8 cellular contexts compared by ENCODE assay signal in genomic region chr1:32893198-32894018, GRCh38. TPM values are rescaled to one million over a fixed set of nuclear protein-coding genes. Genes with fewer than 3 reads are reported as not detected.
A peak's percentile ranks its signal among the peaks of the same experiment; 100 is the strongest.
DNase-seq lines count a peak whose midpoint lies in the region; ATAC-seq and TF ChIP-seq lines count a peak whose summit lies in the region.

No MANE protein-coding gene starts in this region.

- H3K27ac Mint-ChIP-seq in activated T-helper 17 cell treated with anti-CD3 and anti-CD28 coated beads, Interleukin-2, amount 50 U/mL, for 72 hours: no peak overlapping the region

- intact Hi-C loops in heart left ventricle (cut with DNase I): no loop called here

- peaks cover 45% of the 10 kb centered on the region for H3K27me3 Mint-ChIP-seq in activated T-helper 17 cell treated with anti-CD3 and anti-CD28 coated beads, Interleukin-2, amount 50 U/mL, for 72 hours

- H3K36me3 ChIP-seq in heart left ventricle (no peaks in the 10 kb centered on the region), parathyroid adenoma (ENCODE audit: control insufficient read depth, insufficient read depth, low read length) (no peaks in the 10 kb centered on the region)

- peak in 7 of 12 donors; percentile 7 to 33 (median 26) for TF ChIP-seq CTCF in heart left ventricle (IDR thresholded peaks at IDR 0.05)
- no peak for TF ChIP-seq CTCF in parathyroid adenoma (IDR thresholded peaks at IDR 0.05)

- H3K4me2 ChIP-seq in parathyroid adenoma (ENCODE audit: low read length): peak overlapping the region; percentile 85

- H3K27me3 ChIP-seq in heart left ventricle: peaks cover 0 to 54% (median 22%) of the 10 kb centered on the region in 9 donors
- H3K27me3 ChIP-seq in parathyroid adenoma (ENCODE audit: control insufficient read depth, insufficient read depth, low read length): no peaks in the 10 kb centered on the region

- WGBS in heart left ventricle, 4 donors: 2 to 4% (median 3%) methylated on average over 28 to 58 of the region's 58 CpGs

- H3K4me3 ChIP-seq in heart left ventricle: peak overlapping the region; percentile 4 to 58 (median 48)
- H3K4me3 ChIP-seq in parathyroid adenoma (ENCODE audit: low read depth, low read length): peak overlapping the region; percentile 48

- peaks cover 5% of the 10 kb centered on the region for H3K4me1 Mint-ChIP-seq in activated T-helper 17 cell treated with anti-CD3 and anti-CD28 coated beads, Interleukin-2, amount 50 U/mL, for 72 hours

- H3K9me3 ChIP-seq in heart left ventricle (no peaks in the 10 kb centered on the region), parathyroid adenoma (ENCODE audit: control insufficient read depth, low read length) (no peaks in the 10 kb centered on the region)

- H3K27ac ChIP-seq in heart left ventricle (peak overlapping the region in 1 of 12 donors; percentile 38), parathyroid adenoma (no peak overlapping the region)

- DNase-seq in AG08396 (ENCODE audit: low spot score): peak; percentile 66
- peak; percentile 72 for DNase-seq in HT-29 (ENCODE audit: low spot score)
- peak in 3 of 5 donors; percentile 44 to 53 (median 48) for DNase-seq in heart left ventricle

- H3K9me3 Mint-ChIP-seq in activated T-helper 17 cell treated with anti-CD3 and anti-CD28 coated beads, Interleukin-2, amount 50 U/mL, for 72 hours: no peaks in the 10 kb centered on the region

- no peaks in the 10 kb centered on the region for H3K79me2 ChIP-seq in parathyroid adenoma

- no peak for TF ChIP-seq POLR2A in heart left ventricle (IDR thresholded peaks at IDR 0.05)

- ATAC-seq in activated T-helper 17 cell treated with anti-CD3 and anti-CD28 coated beads, Interleukin-2, amount 50 U/mL, for 72 hours (replicated peaks): peak; percentile 49
- peak in 3 of 4 donors; percentile 6 to 63 (median 51) for ATAC-seq in heart left ventricle
- ATAC-seq in GM18867 (IDR thresholded peaks at IDR 0.05; ENCODE audit: unreplicated experiment): no peak
- ATAC-seq in HG02642 (IDR thresholded peaks at IDR 0.05; ENCODE audit: poor library complexity, unreplicated experiment): no peak
- no peak for ATAC-seq in GM21423 (IDR thresholded peaks at IDR 0.05; ENCODE audit: unreplicated experiment)

- peak overlapping the region; percentile 70 for H2AFZ ChIP-seq in parathyroid adenoma

- no peak overlapping the region for H3K9ac ChIP-seq in parathyroid adenoma

- peaks cover 6% of the 10 kb centered on the region for H3K36me3 Mint-ChIP-seq in activated T-helper 17 cell treated with anti-CD3 and anti-CD28 coated beads, Interleukin-2, amount 50 U/mL, for 72 hours (ENCODE audit: low read depth)

- H3K4me1 ChIP-seq in heart left ventricle: peaks cover 0 to 18% (median 6%) of the 10 kb centered on the region in 12 donors
- no peaks in the 10 kb centered on the region for H3K4me1 ChIP-seq in parathyroid adenoma

- peak overlapping the region; percentile 68 for H3K4me3 Mint-ChIP-seq in activated T-helper 17 cell treated with anti-CD3 and anti-CD28 coated beads, Interleukin-2, amount 50 U/mL, for 72 hours

RNA-seq across cellular contexts. Expression of gene HPCA, which starts 7.1 kb away (rescaled TPM):
- total RNA-seq in HT-29 (2014; rRNA removed; shearing (Covaris generic)): 0.79 and 2.4 TPM in 2 replicates
- under 1 TPM in 1 of 2 donors, not detected in 1; 0.98 TPM for total RNA-seq in activated T-helper 17 cell treated with anti-CD3 and anti-CD28 coated beads, Interleukin-2, amount 50 U/mL, for 72 hours
- total RNA-seq in heart left ventricle: under 1 TPM in 1 of 9 donors, not detected in 8; 0.29 TPM
- polyA plus RNA-seq in heart left ventricle: not detected

RNA-seq across cellular contexts. Expression of gene TMEM54, which starts 7.8 kb away (rescaled TPM):
- 789 and 818 TPM in 2 replicates for total RNA-seq in HT-29 (2014; rRNA removed; shearing (Covaris generic))
- under 1 TPM; 0.37 to 0.80 TPM for total RNA-seq in activated T-helper 17 cell treated with anti-CD3 and anti-CD28 coated beads, Interleukin-2, amount 50 U/mL, for 72 hours
- total RNA-seq in heart left ventricle: 10 to 100 TPM in 3 of 9 donors, 1 to 10 TPM in 6; 7.5 to 15.9 (median 9.3) TPM
- 10 to 100 TPM in 1 of 2 donors, 1 to 10 TPM in 1; 5.6 to 12.5 TPM for polyA plus RNA-seq in heart left ventricle

RNA-seq across cellular contexts. Expression of gene FNDC5, which starts 22.7 kb away (rescaled TPM):
- not detected in 2 replicates for total RNA-seq in HT-29 (2014; rRNA removed; shearing (Covaris generic))
- total RNA-seq in activated T-helper 17 cell treated with anti-CD3 and anti-CD28 coated beads, Interleukin-2, amount 50 U/mL, for 72 hours: not detected
- 100 to 1,000 TPM in 1 of 9 donors, 10 to 100 TPM in 8; 43.7 to 134 (median 59.7) TPM for total RNA-seq in heart left ventricle
- polyA plus RNA-seq in heart left ventricle: 10 to 100 TPM; 18.2 to 75.3 TPM

Comparison
In these comparisons a context has a peak if more than half of its experiments do, and no peak if none do; other contexts are left out.
1. ATAC-seq: peak in activated T-helper 17 cell treated with anti-CD3 and anti-CD28 coated beads, Interleukin-2, amount 50 U/mL, for 72 hours (single experiment) and heart left ventricle (3 of 4); none in GM18867 (single experiment), HG02642 (single experiment) and GM21423 (single experiment).
2. RNA of gene TMEM54, which starts 7.8 kb away (total RNA-seq): 789 to 818 TPM in HT-29; 7.5 to 15.9 TPM in heart left ventricle and 0.37 to 0.80 TPM in activated T-helper 17 cell treated with anti-CD3 and anti-CD28 coated beads, Interleukin-2, amount 50 U/mL, for 72 hours; every median in the first group is over 10 times any median in the second.
3. RNA of gene FNDC5, which starts 22.7 kb away (total RNA-seq): 43.7 to 134 TPM in heart left ventricle; not detected in activated T-helper 17 cell treated with anti-CD3 and anti-CD28 coated beads, Interleukin-2, amount 50 U/mL, for 72 hours and not detected in HT-29; every median in the first group is over 10 times any median in the second.
4. Peak in every context shown above with its lines, with median percentiles within 50 percentile points of each other: DNase-seq.